Comparison of ENCODE assay signal across 1 cellular context in genomic region chr18:11947214-11948119, GRCh38.
TF ChIP-seq lines count a peak whose summit lies in the region.

No MANE protein-coding gene starts in this region.

TF ChIP-seq in GM12878, 131 proteins besides CTCF, POLR2A, EP300 and RAD21 (continued from another document and continues in another):
- TF ChIP-seq HDGF (IDR thresholded peaks at IDR 0.05) (no peak), BACH1 (IDR thresholded peaks at IDR 0.05; ENCODE audit: borderline replicate concordance) (peak; percentile 94), CBX5 (IDR thresholded peaks at IDR 0.05; ENCODE audit: low read depth) (peak; percentile 57; the same call in 1 of the 2 replicates), SMAD1 (IDR thresholded peaks at IDR 0.05; ENCODE audit: low read depth, partially characterized antibody) (no peak), RCOR1 (conservative IDR thresholded peaks at IDR 0.05; ENCODE audit: low read depth, low read length) (no peak), CBX3 (IDR thresholded peaks at IDR 0.05; ENCODE audit: borderline replicate concordance, low read depth) (no peak), TCF7 (IDR thresholded peaks at IDR 0.05; ENCODE audit: borderline replicate concordance) (no peak), BCL3 (IDR thresholded peaks at IDR 0.05; ENCODE audit: borderline replicate concordance, insufficient read depth, low read depth, low read length, poor library complexity, severe bottlenecking) (no peak), YY1 (IDR thresholded peaks at IDR 0.05; ENCODE audit: low read depth, low read length) (peak; percentile 86), ZSCAN29 (IDR thresholded peaks at IDR 0.05) (peak; percentile 83), TCF3 (IDR thresholded peaks at IDR 0.05; ENCODE audit: borderline replicate concordance, insufficient read depth, low read depth, low read length) (no peak), KAT2A (conservative IDR thresholded peaks at IDR 0.05; ENCODE audit: control insufficient read depth, low read depth, low read length) (no peak), ZNF622 (IDR thresholded peaks at IDR 0.05) (no peak), MTA3 (IDR thresholded peaks at IDR 0.05; ENCODE audit: borderline replicate concordance, low read length) (no peak), HDAC2 (IDR thresholded peaks at IDR 0.05) (no peak), BCLAF1 (IDR thresholded peaks at IDR 0.05) (no peak), POU2F2 (IDR thresholded peaks at IDR 0.05; ENCODE audit: borderline replicate concordance, low read depth, low read length) (no peak), SP1 (IDR thresholded peaks at IDR 0.05; ENCODE audit: low read depth, low read length) (peak; percentile 71), NR2C1 (IDR thresholded peaks at IDR 0.05) (peak; percentile 50), IKZF1 (conservative IDR thresholded peaks at IDR 0.05) (0 out of 2 replicates have a peak, but pooled peaks have one; percentile 23), ZBED1 (IDR thresholded peaks at IDR 0.05; ENCODE audit: borderline replicate concordance) (no peak), IRF5 (IDR thresholded peaks at IDR 0.05; ENCODE audit: borderline replicate concordance) (no peak), ZNF24 (IDR thresholded peaks at IDR 0.05) (no peak), RBBP5 (conservative IDR thresholded peaks at IDR 0.05) (no peak), CREB1 (IDR thresholded peaks at IDR 0.05; ENCODE audit: low read depth) (0 out of 2 replicates have a peak, but pooled peaks have one; percentile 34), EZH2 (IDR thresholded peaks at IDR 0.05; ENCODE audit: borderline replicate concordance, control insufficient read depth, low read depth, low read length) (no peak), E2F8 (IDR thresholded peaks at IDR 0.05; ENCODE audit: low read depth, partially characterized antibody) (no peak), TBL1XR1 (IDR thresholded peaks at IDR 0.05; ENCODE audit: low read depth, low read length) (0 out of 2 replicates have a peak, but pooled peaks have one; percentile 13), ESRRA (IDR thresholded peaks at IDR 0.05; ENCODE audit: low read length) (no peak), MTA2 (IDR thresholded peaks at IDR 0.05; ENCODE audit: low read depth) (0 out of 2 replicates have a peak, but pooled peaks have one; percentile 15), PRDM15 (CRISPR knock-in tag; IDR thresholded peaks at IDR 0.05) (no peak), ELK1 (IDR thresholded peaks at IDR 0.05; ENCODE audit: low read depth, low read length) (no peak), NRF1 (conservative IDR thresholded peaks at IDR 0.05; ENCODE audit: low read depth, low read length) (no peak), ZBTB40 (IDR thresholded peaks at IDR 0.05; ENCODE audit: borderline replicate concordance) (peak; percentile 53; the same call in 1 of the 2 replicates), PBX3 (IDR thresholded peaks at IDR 0.05; ENCODE audit: insufficient replicate concordance, low read depth, low read length) (peak; percentile 85), NR2F1 (conservative IDR thresholded peaks at IDR 0.05) (peak; percentile 95), ZNF384 (IDR thresholded peaks at IDR 0.05; ENCODE audit: borderline replicate concordance, low read depth, low read length) (no peak), RUNX3 (IDR thresholded peaks at IDR 0.05; ENCODE audit: low read length) (peak; percentile 69)
